2 cellular contexts compared by ENCODE assay signal in the genomic region with DNA sequence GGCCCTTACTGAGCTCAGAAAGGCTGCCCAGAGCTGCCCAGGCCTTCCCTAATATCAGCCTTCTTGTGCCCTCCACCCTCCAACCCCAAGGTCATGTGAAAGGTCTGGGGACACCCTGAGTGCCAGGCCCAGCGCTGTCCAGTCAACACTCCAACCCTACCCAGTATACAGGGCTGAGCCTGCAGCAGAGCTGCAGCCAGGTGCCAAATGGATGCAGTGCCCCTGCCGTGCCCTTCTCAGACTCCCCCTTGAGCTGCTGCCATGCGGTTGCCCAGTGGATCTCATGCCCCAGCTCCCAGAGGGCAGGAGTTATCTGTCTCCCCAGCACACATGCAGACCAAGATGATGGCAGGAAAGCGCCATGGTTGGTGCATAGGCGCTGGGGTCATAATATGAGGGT.
TF ChIP-seq lines count a peak whose summit lies in the region.

No MANE protein-coding gene starts in this region.

TF ChIP-seq in SK-N-SH, 30 proteins besides CTCF, POLR2A, EP300 and RAD21 (continued from another document):
- TF ChIP-seq, protein P1, sequence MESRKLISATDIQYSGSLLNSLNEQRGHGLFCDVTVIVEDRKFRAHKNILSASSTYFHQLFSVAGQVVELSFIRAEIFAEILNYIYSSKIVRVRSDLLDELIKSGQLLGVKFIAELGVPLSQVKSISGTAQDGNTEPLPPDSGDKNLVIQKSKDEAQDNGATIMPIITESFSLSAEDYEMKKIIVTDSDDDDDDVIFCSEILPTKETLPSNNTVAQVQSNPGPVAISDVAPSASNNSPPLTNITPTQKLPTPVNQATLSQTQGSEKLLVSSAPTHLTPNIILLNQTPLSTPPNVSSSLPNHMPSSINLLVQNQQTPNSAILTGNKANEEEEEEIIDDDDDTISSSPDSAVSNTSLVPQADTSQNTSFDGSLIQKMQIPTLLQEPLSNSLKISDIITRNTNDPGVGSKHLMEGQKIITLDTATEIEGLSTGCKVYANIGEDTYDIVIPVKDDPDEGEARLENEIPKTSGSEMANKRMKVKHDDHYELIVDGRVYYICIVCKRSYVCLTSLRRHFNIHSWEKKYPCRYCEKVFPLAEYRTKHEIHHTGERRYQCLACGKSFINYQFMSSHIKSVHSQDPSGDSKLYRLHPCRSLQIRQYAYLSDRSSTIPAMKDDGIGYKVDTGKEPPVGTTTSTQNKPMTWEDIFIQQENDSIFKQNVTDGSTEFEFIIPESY (IDR thresholded peaks at IDR 0.05; ENCODE audit: borderline replicate concordance, low read depth) = no peak
- TF ChIP-seq JUND (IDR thresholded peaks at IDR 0.05) (no peak), SIN3A (IDR thresholded peaks at IDR 0.05; ENCODE audit: borderline replicate concordance, low read depth, low read length) (no peak), RCOR1 (IDR thresholded peaks at IDR 0.05; ENCODE audit: low read length) (no peak), RXRA (IDR thresholded peaks at IDR 0.05; ENCODE audit: borderline replicate concordance, low read depth) (no peak), FOXJ3 (CRISPR knock-in tag; IDR thresholded peaks at IDR 0.05) (no peak), GATA2 (CRISPR knock-in tag; IDR thresholded peaks at IDR 0.05) (no peak), ELF1 (IDR thresholded peaks at IDR 0.05) (no peak), NFIC (IDR thresholded peaks at IDR 0.05; ENCODE audit: borderline replicate concordance) (no peak), TCF12 (IDR thresholded peaks at IDR 0.05) (no peak), SMC3 (IDR thresholded peaks at IDR 0.05; ENCODE audit: low read depth, low read length) (no peak), EZH2phosphoT487 (IDR thresholded peaks at IDR 0.05; ENCODE audit: borderline replicate concordance, low read depth) (no peak), MEF2A (IDR thresholded peaks at IDR 0.05; ENCODE audit: borderline replicate concordance, low read depth) (no peak)
- TF ChIP-seq, protein P2, sequence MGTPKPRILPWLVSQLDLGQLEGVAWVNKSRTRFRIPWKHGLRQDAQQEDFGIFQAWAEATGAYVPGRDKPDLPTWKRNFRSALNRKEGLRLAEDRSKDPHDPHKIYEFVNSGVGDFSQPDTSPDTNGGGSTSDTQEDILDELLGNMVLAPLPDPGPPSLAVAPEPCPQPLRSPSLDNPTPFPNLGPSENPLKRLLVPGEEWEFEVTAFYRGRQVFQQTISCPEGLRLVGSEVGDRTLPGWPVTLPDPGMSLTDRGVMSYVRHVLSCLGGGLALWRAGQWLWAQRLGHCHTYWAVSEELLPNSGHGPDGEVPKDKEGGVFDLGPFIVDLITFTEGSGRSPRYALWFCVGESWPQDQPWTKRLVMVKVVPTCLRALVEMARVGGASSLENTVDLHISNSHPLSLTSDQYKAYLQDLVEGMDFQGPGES (IDR thresholded peaks at IDR 0.05; ENCODE audit: low read depth, low read length) = no peak
- TF ChIP-seq, protein P3, sequence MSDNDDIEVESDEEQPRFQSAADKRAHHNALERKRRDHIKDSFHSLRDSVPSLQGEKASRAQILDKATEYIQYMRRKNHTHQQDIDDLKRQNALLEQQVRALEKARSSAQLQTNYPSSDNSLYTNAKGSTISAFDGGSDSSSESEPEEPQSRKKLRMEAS (IDR thresholded peaks at IDR 0.05; ENCODE audit: low read depth) = no peak
- TF ChIP-seq, protein P4, sequence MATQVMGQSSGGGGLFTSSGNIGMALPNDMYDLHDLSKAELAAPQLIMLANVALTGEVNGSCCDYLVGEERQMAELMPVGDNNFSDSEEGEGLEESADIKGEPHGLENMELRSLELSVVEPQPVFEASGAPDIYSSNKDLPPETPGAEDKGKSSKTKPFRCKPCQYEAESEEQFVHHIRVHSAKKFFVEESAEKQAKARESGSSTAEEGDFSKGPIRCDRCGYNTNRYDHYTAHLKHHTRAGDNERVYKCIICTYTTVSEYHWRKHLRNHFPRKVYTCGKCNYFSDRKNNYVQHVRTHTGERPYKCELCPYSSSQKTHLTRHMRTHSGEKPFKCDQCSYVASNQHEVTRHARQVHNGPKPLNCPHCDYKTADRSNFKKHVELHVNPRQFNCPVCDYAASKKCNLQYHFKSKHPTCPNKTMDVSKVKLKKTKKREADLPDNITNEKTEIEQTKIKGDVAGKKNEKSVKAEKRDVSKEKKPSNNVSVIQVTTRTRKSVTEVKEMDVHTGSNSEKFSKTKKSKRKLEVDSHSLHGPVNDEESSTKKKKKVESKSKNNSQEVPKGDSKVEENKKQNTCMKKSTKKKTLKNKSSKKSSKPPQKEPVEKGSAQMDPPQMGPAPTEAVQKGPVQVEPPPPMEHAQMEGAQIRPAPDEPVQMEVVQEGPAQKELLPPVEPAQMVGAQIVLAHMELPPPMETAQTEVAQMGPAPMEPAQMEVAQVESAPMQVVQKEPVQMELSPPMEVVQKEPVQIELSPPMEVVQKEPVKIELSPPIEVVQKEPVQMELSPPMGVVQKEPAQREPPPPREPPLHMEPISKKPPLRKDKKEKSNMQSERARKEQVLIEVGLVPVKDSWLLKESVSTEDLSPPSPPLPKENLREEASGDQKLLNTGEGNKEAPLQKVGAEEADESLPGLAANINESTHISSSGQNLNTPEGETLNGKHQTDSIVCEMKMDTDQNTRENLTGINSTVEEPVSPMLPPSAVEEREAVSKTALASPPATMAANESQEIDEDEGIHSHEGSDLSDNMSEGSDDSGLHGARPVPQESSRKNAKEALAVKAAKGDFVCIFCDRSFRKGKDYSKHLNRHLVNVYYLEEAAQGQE (IDR thresholded peaks at IDR 0.05; ENCODE audit: low read depth, low read length) = no peak

TF ChIP-seq in SK-N-SH treated with all-trans-retinoic acid at 6 μM for 48 hours, 23 proteins besides CTCF, POLR2A, EP300 and RAD21 (continued from another document):
- TF ChIP-seq, protein P5, sequence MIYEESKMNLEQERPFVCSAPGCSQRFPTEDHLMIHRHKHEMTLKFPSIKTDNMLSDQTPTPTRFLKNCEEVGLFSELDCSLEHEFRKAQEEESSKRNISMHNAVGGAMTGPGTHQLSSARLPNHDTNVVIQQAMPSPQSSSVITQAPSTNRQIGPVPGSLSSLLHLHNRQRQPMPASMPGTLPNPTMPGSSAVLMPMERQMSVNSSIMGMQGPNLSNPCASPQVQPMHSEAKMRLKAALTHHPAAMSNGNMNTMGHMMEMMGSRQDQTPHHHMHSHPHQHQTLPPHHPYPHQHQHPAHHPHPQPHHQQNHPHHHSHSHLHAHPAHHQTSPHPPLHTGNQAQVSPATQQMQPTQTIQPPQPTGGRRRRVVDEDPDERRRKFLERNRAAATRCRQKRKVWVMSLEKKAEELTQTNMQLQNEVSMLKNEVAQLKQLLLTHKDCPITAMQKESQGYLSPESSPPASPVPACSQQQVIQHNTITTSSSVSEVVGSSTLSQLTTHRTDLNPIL (CRISPR knock-in tag; IDR thresholded peaks at IDR 0.05; ENCODE audit: low read depth) = no peak
- TF ChIP-seq BACH2 (CRISPR knock-in tag; IDR thresholded peaks at IDR 0.05; ENCODE audit: borderline replicate concordance) (no peak), TOX (CRISPR knock-in tag; IDR thresholded peaks at IDR 0.05; ENCODE audit: borderline replicate concordance) (no peak), ZFP30 (CRISPR knock-in tag; IDR thresholded peaks at IDR 0.05) (no peak), SNAI2 (CRISPR knock-in tag; IDR thresholded peaks at IDR 0.05) (no peak), CSDC2 (CRISPR knock-in tag; IDR thresholded peaks at IDR 0.05) (no peak), ZNF8 (CRISPR knock-in tag; IDR thresholded peaks at IDR 0.05) (no peak), ZC3H10 (CRISPR knock-in tag; IDR thresholded peaks at IDR 0.05) (no peak), OSR1 (CRISPR knock-in tag; IDR thresholded peaks at IDR 0.05) (no peak), ZNF70 (CRISPR knock-in tag; IDR thresholded peaks at IDR 0.05) (no peak), ESRRG (CRISPR knock-in tag; IDR thresholded peaks at IDR 0.05) (no peak), ZNF565 (CRISPR knock-in tag; conservative IDR thresholded peaks at IDR 0.05; ENCODE audit: low read depth) (no peak), ISL1 (CRISPR knock-in tag; IDR thresholded peaks at IDR 0.05) (no peak), PPARA (CRISPR knock-in tag; IDR thresholded peaks at IDR 0.05; ENCODE audit: borderline replicate concordance) (no peak)
- TF ChIP-seq, protein P6, sequence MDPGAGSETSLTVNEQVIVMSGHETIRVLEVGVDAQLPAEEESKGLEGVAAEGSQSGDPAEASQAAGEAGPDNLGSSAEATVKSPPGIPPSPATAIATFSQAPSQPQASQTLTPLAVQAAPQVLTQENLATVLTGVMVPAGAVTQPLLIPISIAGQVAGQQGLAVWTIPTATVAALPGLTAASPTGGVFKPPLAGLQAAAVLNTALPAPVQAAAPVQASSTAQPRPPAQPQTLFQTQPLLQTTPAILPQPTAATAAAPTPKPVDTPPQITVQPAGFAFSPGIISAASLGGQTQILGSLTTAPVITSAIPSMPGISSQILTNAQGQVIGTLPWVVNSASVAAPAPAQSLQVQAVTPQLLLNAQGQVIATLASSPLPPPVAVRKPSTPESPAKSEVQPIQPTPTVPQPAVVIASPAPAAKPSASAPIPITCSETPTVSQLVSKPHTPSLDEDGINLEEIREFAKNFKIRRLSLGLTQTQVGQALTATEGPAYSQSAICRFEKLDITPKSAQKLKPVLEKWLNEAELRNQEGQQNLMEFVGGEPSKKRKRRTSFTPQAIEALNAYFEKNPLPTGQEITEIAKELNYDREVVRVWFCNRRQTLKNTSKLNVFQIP (CRISPR knock-in tag; IDR thresholded peaks at IDR 0.05; ENCODE audit: borderline replicate concordance, low read depth) = no peak
- TF ChIP-seq, protein P7, sequence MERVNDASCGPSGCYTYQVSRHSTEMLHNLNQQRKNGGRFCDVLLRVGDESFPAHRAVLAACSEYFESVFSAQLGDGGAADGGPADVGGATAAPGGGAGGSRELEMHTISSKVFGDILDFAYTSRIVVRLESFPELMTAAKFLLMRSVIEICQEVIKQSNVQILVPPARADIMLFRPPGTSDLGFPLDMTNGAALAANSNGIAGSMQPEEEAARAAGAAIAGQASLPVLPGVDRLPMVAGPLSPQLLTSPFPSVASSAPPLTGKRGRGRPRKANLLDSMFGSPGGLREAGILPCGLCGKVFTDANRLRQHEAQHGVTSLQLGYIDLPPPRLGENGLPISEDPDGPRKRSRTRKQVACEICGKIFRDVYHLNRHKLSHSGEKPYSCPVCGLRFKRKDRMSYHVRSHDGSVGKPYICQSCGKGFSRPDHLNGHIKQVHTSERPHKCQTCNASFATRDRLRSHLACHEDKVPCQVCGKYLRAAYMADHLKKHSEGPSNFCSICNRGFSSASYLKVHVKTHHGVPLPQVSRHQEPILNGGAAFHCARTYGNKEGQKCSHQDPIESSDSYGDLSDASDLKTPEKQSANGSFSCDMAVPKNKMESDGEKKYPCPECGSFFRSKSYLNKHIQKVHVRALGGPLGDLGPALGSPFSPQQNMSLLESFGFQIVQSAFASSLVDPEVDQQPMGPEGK (CRISPR knock-in tag; IDR thresholded peaks at IDR 0.05; ENCODE audit: borderline replicate concordance) = no peak
- TF ChIP-seq, protein P8, sequence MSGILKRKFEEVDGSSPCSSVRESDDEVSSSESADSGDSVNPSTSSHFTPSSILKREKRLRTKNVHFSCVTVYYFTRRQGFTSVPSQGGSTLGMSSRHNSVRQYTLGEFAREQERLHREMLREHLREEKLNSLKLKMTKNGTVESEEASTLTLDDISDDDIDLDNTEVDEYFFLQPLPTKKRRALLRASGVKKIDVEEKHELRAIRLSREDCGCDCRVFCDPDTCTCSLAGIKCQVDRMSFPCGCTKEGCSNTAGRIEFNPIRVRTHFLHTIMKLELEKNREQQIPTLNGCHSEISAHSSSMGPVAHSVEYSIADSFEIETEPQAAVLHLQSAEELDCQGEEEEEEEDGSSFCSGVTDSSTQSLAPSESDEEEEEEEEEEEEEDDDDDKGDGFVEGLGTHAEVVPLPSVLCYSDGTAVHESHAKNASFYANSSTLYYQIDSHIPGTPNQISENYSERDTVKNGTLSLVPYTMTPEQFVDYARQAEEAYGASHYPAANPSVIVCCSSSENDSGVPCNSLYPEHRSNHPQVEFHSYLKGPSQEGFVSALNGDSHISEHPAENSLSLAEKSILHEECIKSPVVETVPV (CRISPR knock-in tag; IDR thresholded peaks at IDR 0.05) = no peak
